Comparison of ENCODE assay signal across 12 cellular contexts in genomic region chr10:112915590-112916572, GRCh38. TPM values are rescaled to one million over a fixed set of nuclear protein-coding genes. Genes with fewer than 3 reads are reported as not detected.
DNase-seq lines count a peak whose midpoint lies in the region; TF ChIP-seq lines count a peak whose summit lies in the region.
"Had no signal": no experiment of that assay in that cellular context is flagged by ENCODE, and none has a peak within 500 bp of the region (broad histone marks: within the 10 kb centered on the region; RNA-seq: fewer than 3 reads in every experiment).

No MANE protein-coding gene starts in this region.

- H3K4me1 ChIP-seq in mucosa of rectum (ENCODE audit: control insufficient read depth in 2 of 2, insufficient read depth in 2 of 2, low read length in 2 of 2) (peaks cover 13 to 32% of the 10 kb centered on the region in 2 donors), Karpas-422 (ENCODE audit: low read length) (no peaks in the 10 kb centered on the region), endodermal cell (ENCODE audit: control insufficient read depth, insufficient read depth, low read length) (peaks cover 2% of the 10 kb centered on the region)
- H3K4me1 ChIP-seq: ascending aorta had no signal

- H3K27me3 ChIP-seq in mucosa of rectum (ENCODE audit: control insufficient read depth in 2 of 2, insufficient read depth in 2 of 2, low read length in 2 of 2) (no peaks in the 10 kb centered on the region), Karpas-422 (ENCODE audit: low read length) (no peaks in the 10 kb centered on the region), endodermal cell (ENCODE audit: control insufficient read depth, insufficient read depth, low read length, poor library complexity, severe bottlenecking) (peaks cover 26% of the 10 kb centered on the region)
- H3K27me3 ChIP-seq: ascending aorta had no signal

- H3K27me3 Mint-ChIP-seq in endodermal cell (ENCODE audit: insufficient read depth), result peaks cover 73% of the 10 kb centered on the region

- no peak overlapping the region for H2AFZ ChIP-seq in Karpas-422 (ENCODE audit: low read length)

- in situ Hi-C loops in Caki2 (cut with HindIII; ENCODE audit: low pct_unique_long_range_greater_than_20kb, low sequenced_read_pairs), result no loop called here

- no peaks in the 10 kb centered on the region for H3K79me2 ChIP-seq in Karpas-422 (ENCODE audit: low read length)

- H3K27ac ChIP-seq in mucosa of rectum (ENCODE audit: low read depth in 2 of 2, low read length in 2 of 2), result peak overlapping the region; percentile 89 to 94
- no peak overlapping the region for H3K27ac ChIP-seq in Karpas-422 (ENCODE audit: low read length)
- H3K27ac ChIP-seq in endodermal cell (ENCODE audit: low read depth, low read length), result no peak overlapping the region
- H3K27ac ChIP-seq: ascending aorta, C4-2B had no signal

- no peak overlapping the region for H3K4me2 ChIP-seq in Karpas-422 (ENCODE audit: low read depth, low read length, poor library complexity, severe bottlenecking)

- H3K4me3 Mint-ChIP-seq in endodermal cell, result no peak overlapping the region

- no peaks in the 10 kb centered on the region for H3K9me3 ChIP-seq in mucosa of rectum (ENCODE audit: control insufficient read depth in 2 of 2, low read length in 2 of 2)
- no peaks in the 10 kb centered on the region for H3K9me3 ChIP-seq in Karpas-422 (ENCODE audit: low read length)
- H3K9me3 ChIP-seq in endodermal cell (ENCODE audit: control insufficient read depth, low read length), result no peaks in the 10 kb centered on the region
- H3K9me3 ChIP-seq: ascending aorta had no signal

- no peak overlapping the region for H3K4me3 ChIP-seq in epithelial cell of esophagus (ENCODE audit: low read length)
- peak overlapping the region; percentile 35 to 44 for H3K4me3 ChIP-seq in mucosa of rectum (ENCODE audit: low read length in 2 of 2)
- H3K4me3 ChIP-seq in Karpas-422 (ENCODE audit: low read length), result no peak overlapping the region
- H3K4me3 ChIP-seq in endodermal cell (ENCODE audit: low read length), result no peak overlapping the region
- H3K4me3 ChIP-seq: ascending aorta had no signal

- H3K27ac Mint-ChIP-seq in endodermal cell, result no peak overlapping the region

- H3K4me1 Mint-ChIP-seq in endodermal cell, result peaks cover 31% of the 10 kb centered on the region

- H3K36me3 Mint-ChIP-seq in endodermal cell (ENCODE audit: low read depth), result no peaks in the 10 kb centered on the region

- H3K36me3 ChIP-seq in mucosa of rectum (ENCODE audit: control insufficient read depth in 2 of 2, insufficient read depth in 2 of 2, low read length in 2 of 2) (no peaks in the 10 kb centered on the region), Karpas-422 (ENCODE audit: insufficient read depth, low read length) (no peaks in the 10 kb centered on the region), endodermal cell (ENCODE audit: control insufficient read depth, insufficient read depth, low read length) (no peaks in the 10 kb centered on the region)
- H3K36me3 ChIP-seq: ascending aorta had no signal

- H3K9me3 Mint-ChIP-seq in endodermal cell, result no peaks in the 10 kb centered on the region

- DNase-seq in Caki2 (ENCODE audit: low read depth), result peak; percentile 82
- peak; percentile 70 for DNase-seq in HPDE6-E6E7 (ENCODE audit: extremely low spot score)
- DNase-seq in epithelial cell of esophagus (ENCODE audit: low read depth), result peak; percentile 87
- no peak for DNase-seq in Karpas-422
- no peak for DNase-seq in hypothalamus (lab: John Stamatoyannopoulos, UW)
- DNase-seq in endodermal cell, result no peak
- no peak for DNase-seq in DMS79 treated with DMSO at 0.1 percent for 48 hours (lab: John Stamatoyannopoulos, UW)
- DNase-seq: activated CD4-positive, CD25-positive, alpha-beta regulatory T cell treated with anti-CD3 and anti-CD28 coated beads, Interleukin-2, amount 50 U/mL, for 72 hours; NCI-H69 had no signal

- H3K9ac ChIP-seq in mucosa of rectum (ENCODE audit: low read depth in 1 of 2, low read length in 2 of 2), result peak overlapping the region; percentile 58 to 74
- no peak overlapping the region for H3K9ac ChIP-seq in Karpas-422 (ENCODE audit: low read length)
- no peak overlapping the region for H3K9ac ChIP-seq in endodermal cell (ENCODE audit: extremely low read depth, low read length, poor library complexity, severe bottlenecking)

- TF ChIP-seq CTCF in epithelial cell of esophagus (IDR thresholded peaks at IDR 0.05; ENCODE audit: insufficient read depth, low read depth, low read length, missing control alignments) (no peak), endodermal cell (conservative IDR thresholded peaks at IDR 0.05) (no peak)

- H3K9me2 ChIP-seq in Karpas-422 (replicated peaks; ENCODE audit: insufficient read depth, low read length), result no peaks in the 10 kb centered on the region

- 50 to 64% methylated on average over 7 to 11 of the region's 11 CpGs for WGBS in endodermal cell (ENCODE audit: insufficient coverage in 1 of 2, insufficient read length in 1 of 2), 2 experiments

- no peaks in the 10 kb centered on the region for H4K20me1 ChIP-seq in Karpas-422 (ENCODE audit: insufficient read depth, low read depth, low read length)

RNA-seq across cellular contexts. Expression of gene TCF7L2, which starts 34.2 kb away (rescaled TPM):
- total RNA-seq in Caki2 (2014; rRNA removed; shearing (Covaris generic); ENCODE audit: low replicate concordance), result 0.47 TPM in 1 of 2 replicates, not detected in the other
- total RNA-seq in Karpas-422 (2014; rRNA removed; shearing (Covaris generic); ENCODE audit: low replicate concordance), result 0.07 TPM in 1 of 2 replicates, not detected in the other
- 100 to 1,000 TPM in 1 of 2 donors, 10 to 100 TPM in 1; 73.2 to 105 TPM for total RNA-seq in endodermal cell
- 29.9 TPM for polyA plus RNA-seq in endodermal cell (2013, experiment 1 of 2)
- 29.0 TPM for polyA plus RNA-seq in endodermal cell (2013, experiment 2 of 2)

Comparison
In these comparisons a context has a peak if more than half of its experiments do, and no peak if none do; other contexts are left out.
1. DNase-seq: peak in Caki2 (single experiment), HPDE6-E6E7 (single experiment) and epithelial cell of esophagus (single experiment); none in Karpas-422 (single experiment), hypothalamus (0 of 51), endodermal cell (single experiment) and DMS79 treated with DMSO at 0.1 percent for 48 hours (single experiment).
2. H3K4me3 ChIP-seq: peak in mucosa of rectum (2 of 2); none in epithelial cell of esophagus (single experiment), Karpas-422 (single experiment) and endodermal cell (single experiment).
3. H3K27ac ChIP-seq: peak in mucosa of rectum (2 of 2); none in Karpas-422 (single experiment) and endodermal cell (single experiment).
4. H3K9ac ChIP-seq: peak in mucosa of rectum (2 of 2); none in Karpas-422 (single experiment) and endodermal cell (single experiment).
5. RNA of gene TCF7L2, which starts 34.2 kb away (total RNA-seq): 73.2 to 105 TPM in endodermal cell; 0.47 TPM in Caki2 and 0.07 TPM in Karpas-422; every median in the first group is over 10 times any median in the second.